Comparison of ENCODE assay signal across 9 cellular contexts in the genomic region with DNA sequence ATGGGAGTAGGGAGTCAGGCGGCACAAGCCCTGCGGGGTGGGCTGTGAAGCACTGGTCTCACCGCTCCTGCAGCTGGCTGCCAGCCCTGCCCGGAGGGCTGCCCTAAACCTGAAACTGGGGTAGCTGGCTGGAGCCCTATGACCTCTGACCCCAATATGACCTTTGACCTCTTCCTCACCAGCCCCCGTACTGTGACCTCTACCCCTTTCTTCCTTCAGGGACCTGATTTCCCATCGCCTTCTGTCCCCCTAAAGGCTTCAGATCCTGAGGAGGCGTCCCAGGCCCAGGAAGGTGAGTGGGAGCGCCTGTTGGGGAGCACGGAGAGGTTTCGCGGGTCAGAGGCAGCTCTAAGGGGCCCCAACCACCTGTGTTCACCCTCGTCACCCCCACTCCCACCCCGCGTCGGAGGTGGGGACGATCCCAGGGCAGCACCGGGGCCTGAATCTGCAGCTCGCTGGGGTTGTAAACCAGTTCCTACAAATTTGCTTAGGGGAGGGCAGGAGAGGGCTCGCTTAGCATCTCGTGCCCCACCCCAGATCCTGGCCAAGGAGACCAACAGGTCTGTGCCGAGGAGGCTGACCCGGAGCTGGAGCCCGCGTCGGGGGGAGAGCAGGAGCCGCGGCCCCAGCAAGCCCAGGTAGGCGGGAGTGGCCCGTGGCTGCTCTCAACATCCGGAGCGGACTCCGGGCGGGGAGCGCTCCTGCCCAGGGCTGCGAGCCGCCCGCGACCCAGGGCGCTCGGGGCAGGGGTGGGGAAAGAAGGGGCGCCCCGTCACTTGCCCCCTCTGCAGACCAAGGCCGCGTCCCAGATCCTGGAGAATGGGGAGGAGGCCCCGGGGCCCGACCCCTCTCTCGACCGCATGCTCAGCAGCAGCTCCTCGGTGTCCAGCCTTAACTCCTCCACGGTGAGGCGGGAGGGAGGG. TPM values are rescaled to one million over a fixed set of nuclear protein-coding genes. Genes with fewer than 3 reads are reported as not detected.
A peak's percentile ranks its signal among the peaks of the same experiment; 100 is the strongest.
DNase-seq lines count a peak whose midpoint lies in the region; ATAC-seq and TF ChIP-seq lines count a peak whose summit lies in the region.
"Had no signal": no experiment of that assay in that cellular context is flagged by ENCODE, and none has a peak within 500 bp of the region (broad histone marks: within the 10 kb centered on the region; RNA-seq: fewer than 3 reads in every experiment).

No MANE protein-coding gene starts in this region.

- intact Hi-C loops in uterus (cut with DNase I; ENCODE audit: low total_unique reads): no loop called here

- no peak overlapping the region for H2BK120ac ChIP-seq in mesendoderm (ENCODE audit: low read depth, low read length)

- H2BK15ac ChIP-seq in mesendoderm (replicated peaks; ENCODE audit: low read depth): no peak overlapping the region

- no peak for TF ChIP-seq POLR2A in uterus (IDR thresholded peaks at IDR 0.05)

- TF ChIP-seq CTCF in AG09309 (IDR thresholded peaks at IDR 0.05; ENCODE audit: control insufficient read depth, insufficient read depth, low read depth, low read length, missing control alignments): no peak
- TF ChIP-seq CTCF in RWPE1 (conservative IDR thresholded peaks at IDR 0.05; ENCODE audit: low read depth): no peak
- no peak for TF ChIP-seq CTCF in uterus (IDR thresholded peaks at IDR 0.05)

- no peak overlapping the region for H3K18ac ChIP-seq in mesendoderm (ENCODE audit: low read length)

- DNase-seq in AG09309 (ENCODE audit: low read depth) (no peak), H7 (peak; percentile 96), RWPE1 (ENCODE audit: low spot score) (peak; percentile 42), mesendoderm (peak; percentile 88), uterus (no peak), pons (ENCODE audit: low spot score) (no peak)

- peak overlapping the region; percentile 78 for H3K9ac ChIP-seq in mesendoderm (ENCODE audit: low read length)

- WGBS in ectodermal cell, 2 experiments: 10 to 11% methylated on average over 51 of the region's 51 CpGs
- no CpG with 5 or more reads among the region's 51 CpGs for WGBS in mesendoderm (ENCODE audit: extremely low coverage, insufficient coverage, low lambda C conversion rate)

- H3K4ac ChIP-seq in mesendoderm (ENCODE audit: low read depth, low read length): no peak overlapping the region

- H3K27ac ChIP-seq in RWPE1 (peak overlapping the region; percentile 98), ectodermal cell (ENCODE audit: insufficient read depth, low read depth, low read length, poor library complexity, severe bottlenecking) (no peak overlapping the region), mesendoderm (ENCODE audit: low read depth, low read length) (no peak overlapping the region), uterus (no peak overlapping the region)

- H3K4me3 ChIP-seq in AG09309 (ENCODE audit: control insufficient read depth, low read depth, low read length) (peak overlapping the region; percentile 38), H7 (ENCODE audit: insufficient read depth, low read depth, low read length) (peak overlapping the region; percentile 76), ectodermal cell (ENCODE audit: insufficient read depth, low read depth, low read length) (peak overlapping the region; percentile 54), mesendoderm (ENCODE audit: low read length) (peak overlapping the region; percentile 45), uterus (peak overlapping the region; percentile 3 to 32)

- H3K79me1 ChIP-seq in mesendoderm (ENCODE audit: low read length): peaks cover 2% of the 10 kb centered on the region

- peak overlapping the region; percentile 73 for H3K4me2 ChIP-seq in mesendoderm (ENCODE audit: low read length)

- H3K79me2 ChIP-seq in mesendoderm (ENCODE audit: control insufficient read depth, insufficient read depth, low read length): no peaks in the 10 kb centered on the region

- H3K4me1 ChIP-seq in ectodermal cell (ENCODE audit: control insufficient read depth, insufficient read depth, low read length): peaks cover 6% of the 10 kb centered on the region
- H3K4me1 ChIP-seq in mesendoderm (ENCODE audit: control insufficient read depth, low read depth, low read length): no peaks in the 10 kb centered on the region
- H3K4me1 ChIP-seq in uterus: no peaks in the 10 kb centered on the region

- H3K9me3 ChIP-seq in ectodermal cell (ENCODE audit: control insufficient read depth, low read length): no peaks in the 10 kb centered on the region
- H3K9me3 ChIP-seq in uterus: no peaks in the 10 kb centered on the region

- H3K56ac ChIP-seq in mesendoderm (ENCODE audit: low read length): peak overlapping the region; percentile 91

- CTCF ChIA-PET in RWPE1 (lab: Yijun Ruan, JAX): interaction anchor here (0.6 to 1.0 kb wide), 5 partner anchors 8 to 23 kb away, joined by 3 to 7 read pairs (median 3); partner anchors contain the start of gene MAP3K6

- no peak for ATAC-seq in HG03378 (IDR thresholded peaks at IDR 0.05; ENCODE audit: unreplicated experiment)

- H4K8ac ChIP-seq in mesendoderm (ENCODE audit: low read depth, low read length): no peak overlapping the region

- no peak overlapping the region for H2BK5ac ChIP-seq in mesendoderm (ENCODE audit: low read length)

- peaks cover 22% of the 10 kb centered on the region; the same call in 1 of the 2 replicates for H3K27me3 ChIP-seq in H7 (ENCODE audit: control insufficient read depth, insufficient read depth, low read length)
- peaks cover 16% of the 10 kb centered on the region for H3K27me3 ChIP-seq in ectodermal cell (ENCODE audit: control insufficient read depth, insufficient read depth, low read length, poor library complexity, severe bottlenecking)
- H3K27me3 ChIP-seq in mesendoderm (ENCODE audit: insufficient read depth, low read length, poor library complexity): no peaks in the 10 kb centered on the region
- H3K27me3 ChIP-seq in uterus: peaks cover 0 to 4% of the 10 kb centered on the region in 2 donors

- POLR2A ChIA-PET in RWPE1 (lab: Yijun Ruan, JAX; ENCODE audit: low non-redundant PET): interaction anchor here (0.7 kb wide), 1 partner anchor 11 kb away, joined by 4 read pairs; no protein-coding TSS in a partner anchor

- H2AK5ac ChIP-seq in mesendoderm (ENCODE audit: low read length): no peak overlapping the region

- H3K36me3 ChIP-seq in H7 (replicated peaks; ENCODE audit: control insufficient read depth, insufficient read depth, low read length): no peaks in the 10 kb centered on the region; the same call in none of the 2 replicates
- H3K36me3 ChIP-seq in ectodermal cell (ENCODE audit: control insufficient read depth, insufficient read depth, low read length): peaks cover 3% of the 10 kb centered on the region
- H3K36me3 ChIP-seq in mesendoderm (ENCODE audit: control insufficient read depth, insufficient read depth, low read length): no peaks in the 10 kb centered on the region
- no peaks in the 10 kb centered on the region for H3K36me3 ChIP-seq in uterus

- no peak overlapping the region for H4K5ac ChIP-seq in mesendoderm (ENCODE audit: low read length)

- H3K23ac ChIP-seq in mesendoderm (ENCODE audit: low read length): no peak overlapping the region

RNA-seq across cellular contexts. Expression of gene SYTL1, which starts 7.3 kb away (rescaled TPM):
- 5.6 and 6.4 TPM in 2 replicates for total RNA-seq in H7 (2014; rRNA removed; shearing (Covaris generic))
- polyA plus RNA-seq in ectodermal cell (2013, experiment 1 of 4): 12.0 TPM
- polyA plus RNA-seq in ectodermal cell (2013, experiment 2 of 4): 12.4 TPM
- 12.6 TPM for polyA plus RNA-seq in ectodermal cell (2013, experiment 3 of 4)
- polyA plus RNA-seq in ectodermal cell (2013, experiment 4 of 4): 14.8 TPM
- 2.5 TPM for polyA plus RNA-seq in mesendoderm (2013, experiment 1 of 2)
- 2.2 TPM for polyA plus RNA-seq in mesendoderm (2013, experiment 2 of 2)
- total RNA-seq in uterus: 10 to 100 TPM in 1 of 4 donors, 1 to 10 TPM in 2, not detected in 1; 1.6 to 11.3 (median 4.8) TPM

RNA-seq across cellular contexts. Expression of gene MAP3K6, which starts 17.6 kb away (rescaled TPM):
- 10.7 and 14.6 TPM in 2 replicates for total RNA-seq in H7 (2014; rRNA removed; shearing (Covaris generic))
- polyA plus RNA-seq in ectodermal cell (2013, experiment 1 of 4): 27.7 TPM
- polyA plus RNA-seq in ectodermal cell (2013, experiment 2 of 4): 27.2 TPM
- 20.3 TPM for polyA plus RNA-seq in ectodermal cell (2013, experiment 3 of 4)
- 22.7 TPM for polyA plus RNA-seq in ectodermal cell (2013, experiment 4 of 4)
- polyA plus RNA-seq in mesendoderm (2013, experiment 1 of 2): 3.7 TPM
- 4.2 TPM for polyA plus RNA-seq in mesendoderm (2013, experiment 2 of 2)
- total RNA-seq in uterus: 100 to 1,000 TPM in 1 of 4 donors, 10 to 100 TPM in 3; 10.9 to 124 (median 16.5) TPM

RNA-seq across cellular contexts. Expression of gene FCN3, which starts 25.5 kb away (rescaled TPM):
- total RNA-seq in H7 (2014; rRNA removed; shearing (Covaris generic)): 0.14 TPM in 1 of 2 replicates, not detected in the other
- polyA plus RNA-seq in ectodermal cell (2013, experiment 1 of 4): not detected
- polyA plus RNA-seq in ectodermal cell (2013, experiment 2 of 4): not detected
- polyA plus RNA-seq in ectodermal cell (2013, experiment 3 of 4): 0.37 TPM
- not detected for polyA plus RNA-seq in ectodermal cell (2013, experiment 4 of 4)
- polyA plus RNA-seq in mesendoderm (2013, experiment 1 of 2): 0.04 TPM
- not detected for polyA plus RNA-seq in mesendoderm (2013, experiment 2 of 2)
- 1 to 10 TPM in 3 of 4 donors, not detected in 1; 2.1 to 4.7 (median 2.4) TPM for total RNA-seq in uterus
- total RNA-seq: dermis microvascular lymphatic vessel endothelial cell had no signal

RNA-seq across cellular contexts. Expression of gene TMEM222, which starts 27.2 kb away (rescaled TPM):
- 41.0 and 53.4 TPM in 2 replicates for total RNA-seq in H7 (2014; rRNA removed; shearing (Covaris generic))
- 32.7 TPM for polyA plus RNA-seq in ectodermal cell (2013, experiment 1 of 4)
- 34.6 TPM for polyA plus RNA-seq in ectodermal cell (2013, experiment 2 of 4)
- 22.1 TPM for polyA plus RNA-seq in ectodermal cell (2013, experiment 3 of 4)
- polyA plus RNA-seq in ectodermal cell (2013, experiment 4 of 4): 25.3 TPM
- polyA plus RNA-seq in mesendoderm (2013, experiment 1 of 2): 24.3 TPM
- 26.3 TPM for polyA plus RNA-seq in mesendoderm (2013, experiment 2 of 2)
- 10 to 100 TPM in 2 of 4 donors, 1 to 10 TPM in 2; 9.7 to 43.9 (median 18.6) TPM for total RNA-seq in uterus

RNA-seq across cellular contexts. Expression of gene CD164L2, which starts 34.0 kb away (rescaled TPM):
- total RNA-seq in H7 (2014; rRNA removed; shearing (Covaris generic)): 1.7 and 3.8 TPM in 2 replicates
- 2.0 TPM for polyA plus RNA-seq in ectodermal cell (2013, experiment 1 of 4)
- 1.8 TPM for polyA plus RNA-seq in ectodermal cell (2013, experiment 2 of 4)
- 1.7 TPM for polyA plus RNA-seq in ectodermal cell (2013, experiment 3 of 4)
- polyA plus RNA-seq in ectodermal cell (2013, experiment 4 of 4): 2.7 TPM
- 0.17 TPM for polyA plus RNA-seq in mesendoderm (2013, experiment 1 of 2)
- 0.11 TPM for polyA plus RNA-seq in mesendoderm (2013, experiment 2 of 2)
- under 1 TPM in 1 of 4 donors, not detected in 3; 0.69 TPM for total RNA-seq in uterus
- total RNA-seq: dermis microvascular lymphatic vessel endothelial cell had no signal

Comparison
In these comparisons a context has a peak if more than half of its experiments do, and no peak if none do; other contexts are left out.
1. DNase-seq: peak in H7 (single experiment), RWPE1 (single experiment) and mesendoderm (single experiment); none in AG09309 (single experiment), uterus (0 of 2) and pons (single experiment).
2. H3K4me3 ChIP-seq: peak in every context shown above with its lines; median percentile 76 in H7; 54 in ectodermal cell; 45 in mesendoderm; 38 in AG09309; 18 in uterus.